8 cellular contexts compared by ENCODE assay signal in the genomic region with DNA sequence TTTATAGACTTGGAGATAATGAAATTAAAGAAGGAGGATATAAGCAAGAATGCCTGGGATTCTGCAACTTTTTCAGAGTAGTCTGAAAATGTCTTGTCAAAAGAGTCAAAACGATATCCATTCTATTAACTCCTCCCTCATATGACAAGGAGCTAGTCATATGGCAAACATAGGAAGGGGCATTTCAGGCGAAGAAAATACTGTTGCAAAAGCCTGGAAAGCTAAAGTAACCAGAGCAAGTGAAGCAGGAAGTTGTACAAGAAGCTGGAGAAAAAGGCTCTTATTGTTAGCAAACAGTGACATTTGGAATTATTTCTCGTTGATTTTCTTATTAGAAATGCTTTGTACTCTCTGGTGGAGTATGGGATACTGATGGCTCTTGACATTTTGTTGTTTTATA.
"Had no signal": no experiment of that assay in that cellular context is flagged by ENCODE, and none has a peak within 500 bp of the region (broad histone marks: within the 10 kb centered on the region; RNA-seq: fewer than 3 reads in every experiment).

No MANE protein-coding gene starts in this region.

- H3K9me3 ChIP-seq: HAP-1 had no signal

- H3K4me1 ChIP-seq: HAP-1 had no signal

- H3K4me3 ChIP-seq: HAP-1, K562 had no signal

- H3K27ac ChIP-seq: HL-60 had no signal

- H3K36me3 ChIP-seq: HAP-1 had no signal

- FAIRE-seq: HTR-8/SVneo, K562 had no signal

- DNase-seq: GOT3, H7, HFFc6, IMR-90 had no signal
